In the genomic region with DNA sequence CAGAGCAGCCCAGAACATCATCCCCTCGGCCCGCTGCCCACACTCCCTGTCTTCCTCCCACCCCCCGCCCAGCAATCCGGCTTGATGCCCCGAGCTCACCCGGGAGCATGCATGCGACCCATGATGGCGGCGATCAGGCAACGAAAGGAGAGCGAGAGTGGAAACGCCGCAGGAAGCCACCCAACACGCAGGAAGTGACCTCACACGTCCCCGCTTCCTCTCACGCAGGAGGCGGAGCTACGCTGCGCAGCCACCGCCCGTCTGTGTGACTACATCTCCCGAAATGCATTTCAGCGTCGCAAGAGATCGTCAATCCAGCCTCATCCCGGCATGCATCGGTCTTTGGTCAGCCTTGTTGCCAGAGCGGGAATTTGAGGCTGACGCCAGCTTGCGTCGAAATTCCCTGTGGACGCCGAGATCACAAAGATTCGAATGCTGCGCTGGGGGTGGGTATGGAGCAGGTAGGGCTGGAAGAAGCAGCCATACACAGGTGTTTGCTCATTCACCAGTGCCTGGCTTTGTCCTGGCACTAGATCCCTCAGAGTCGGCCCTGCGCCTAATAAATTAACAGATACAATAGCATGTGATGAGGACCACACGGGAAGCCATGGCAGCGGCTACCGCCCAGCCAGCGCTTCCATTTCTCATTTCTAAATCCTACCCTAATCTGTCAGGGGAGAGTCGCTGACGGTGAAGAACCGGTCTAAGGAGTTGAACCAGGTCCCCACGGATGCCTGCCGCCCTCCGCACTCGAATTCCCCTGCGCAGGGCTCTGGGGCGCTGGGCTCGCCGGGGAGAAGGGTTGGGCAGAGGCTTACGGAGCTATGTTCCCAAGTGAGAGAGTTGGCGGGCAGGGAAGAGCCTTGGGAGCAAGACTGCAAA, we compare ENCODE assay signal across 1 cellular context.
TF ChIP-seq lines count a peak whose summit lies in the region.

A gene (minus strand): TSS at position 148 of the 882 bp plus-strand sequence. CDS start 26 bp downstream, at position 122.

TF ChIP-seq in HepG2, 621 proteins besides CTCF, POLR2A, EP300 and RAD21 (continued from another document and continues in another):
- TF ChIP-seq TCF12 (IDR thresholded peaks at IDR 0.05) (no peak), TCF12 (CRISPR knock-in tag; IDR thresholded peaks at IDR 0.05) (no peak), ZNF343 (CRISPR knock-in tag; IDR thresholded peaks at IDR 0.05) (peak; percentile 62; the same call in 1 of the 2 replicates), U2AF1 (optimal IDR thresholded peaks at IDR 0.05; ENCODE audit: low read depth, low read length) (peak; percentile 51), MED8 (CRISPR knock-in tag; IDR thresholded peaks at IDR 0.05; ENCODE audit: insufficient replicate concordance) (no peak), SP140L (CRISPR knock-in tag; IDR thresholded peaks at IDR 0.05; ENCODE audit: borderline replicate concordance) (no peak), XBP1 (CRISPR knock-in tag; IDR thresholded peaks at IDR 0.05) (no peak), ZNF878 (CRISPR knock-in tag; IDR thresholded peaks at IDR 0.05) (no peak), TOPORS (CRISPR knock-in tag; IDR thresholded peaks at IDR 0.05) (peak; percentile 95; the same call in 1 of the 2 replicates), ZNF644 (CRISPR knock-in tag; IDR thresholded peaks at IDR 0.05; ENCODE audit: low read depth) (no peak), FOSL2 (CRISPR knock-in tag; IDR thresholded peaks at IDR 0.05) (peak; percentile 70), ZNF703 (CRISPR knock-in tag; IDR thresholded peaks at IDR 0.05; ENCODE audit: borderline replicate concordance) (no peak; the same call in 1 of the 2 replicates), ZFP82 (CRISPR knock-in tag; IDR thresholded peaks at IDR 0.05; ENCODE audit: borderline replicate concordance) (no peak), REPIN1 (CRISPR knock-in tag; IDR thresholded peaks at IDR 0.05; ENCODE audit: borderline replicate concordance, low read depth) (peak; percentile 99), NR2F1 (CRISPR knock-in tag; IDR thresholded peaks at IDR 0.05) (no peak), MED1 (CRISPR knock-in tag; IDR thresholded peaks at IDR 0.05) (peak; percentile 37; the same call in 1 of the 2 replicates), ZIK1 (CRISPR knock-in tag; IDR thresholded peaks at IDR 0.05; ENCODE audit: borderline replicate concordance, low read depth) (peak; percentile 84), ZNF839 (CRISPR knock-in tag; IDR thresholded peaks at IDR 0.05; ENCODE audit: borderline replicate concordance) (no peak), ZNF224 (CRISPR knock-in tag; IDR thresholded peaks at IDR 0.05) (peak; percentile 90; the same call in 1 of the 2 replicates), ZNF121 (CRISPR knock-in tag; IDR thresholded peaks at IDR 0.05) (no peak), MED13 (CRISPR knock-in tag; IDR thresholded peaks at IDR 0.05) (peak; percentile 77; the same call in 1 of the 2 replicates), DR1 (CRISPR knock-in tag; IDR thresholded peaks at IDR 0.05) (peak; percentile 76), ZNF558 (CRISPR knock-in tag; IDR thresholded peaks at IDR 0.05; ENCODE audit: borderline replicate concordance) (no peak; the same call in 1 of the 2 replicates), ZNF790 (CRISPR knock-in tag; IDR thresholded peaks at IDR 0.05; ENCODE audit: borderline replicate concordance) (no peak; the same call in 1 of the 2 replicates), ARNT2 (CRISPR knock-in tag; IDR thresholded peaks at IDR 0.05; ENCODE audit: low read depth) (no peak; the same call in 1 of the 2 replicates)
- TF ChIP-seq, protein P1, sequence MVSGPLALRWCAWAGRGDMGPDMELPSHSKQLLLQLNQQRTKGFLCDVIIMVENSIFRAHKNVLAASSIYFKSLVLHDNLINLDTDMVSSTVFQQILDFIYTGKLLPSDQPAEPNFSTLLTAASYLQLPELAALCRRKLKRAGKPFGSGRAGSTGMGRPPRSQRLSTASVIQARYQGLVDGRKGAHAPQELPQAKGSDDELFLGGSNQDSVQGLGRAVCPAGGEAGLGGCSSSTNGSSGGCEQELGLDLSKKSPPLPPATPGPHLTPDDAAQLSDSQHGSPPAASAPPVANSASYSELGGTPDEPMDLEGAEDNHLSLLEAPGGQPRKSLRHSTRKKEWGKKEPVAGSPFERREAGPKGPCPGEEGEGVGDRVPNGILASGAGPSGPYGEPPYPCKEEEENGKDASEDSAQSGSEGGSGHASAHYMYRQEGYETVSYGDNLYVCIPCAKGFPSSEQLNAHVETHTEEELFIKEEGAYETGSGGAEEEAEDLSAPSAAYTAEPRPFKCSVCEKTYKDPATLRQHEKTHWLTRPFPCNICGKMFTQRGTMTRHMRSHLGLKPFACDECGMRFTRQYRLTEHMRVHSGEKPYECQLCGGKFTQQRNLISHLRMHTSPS (CRISPR knock-in tag; IDR thresholded peaks at IDR 0.05; ENCODE audit: low read depth), result no peak
- TF ChIP-seq, protein P2, sequence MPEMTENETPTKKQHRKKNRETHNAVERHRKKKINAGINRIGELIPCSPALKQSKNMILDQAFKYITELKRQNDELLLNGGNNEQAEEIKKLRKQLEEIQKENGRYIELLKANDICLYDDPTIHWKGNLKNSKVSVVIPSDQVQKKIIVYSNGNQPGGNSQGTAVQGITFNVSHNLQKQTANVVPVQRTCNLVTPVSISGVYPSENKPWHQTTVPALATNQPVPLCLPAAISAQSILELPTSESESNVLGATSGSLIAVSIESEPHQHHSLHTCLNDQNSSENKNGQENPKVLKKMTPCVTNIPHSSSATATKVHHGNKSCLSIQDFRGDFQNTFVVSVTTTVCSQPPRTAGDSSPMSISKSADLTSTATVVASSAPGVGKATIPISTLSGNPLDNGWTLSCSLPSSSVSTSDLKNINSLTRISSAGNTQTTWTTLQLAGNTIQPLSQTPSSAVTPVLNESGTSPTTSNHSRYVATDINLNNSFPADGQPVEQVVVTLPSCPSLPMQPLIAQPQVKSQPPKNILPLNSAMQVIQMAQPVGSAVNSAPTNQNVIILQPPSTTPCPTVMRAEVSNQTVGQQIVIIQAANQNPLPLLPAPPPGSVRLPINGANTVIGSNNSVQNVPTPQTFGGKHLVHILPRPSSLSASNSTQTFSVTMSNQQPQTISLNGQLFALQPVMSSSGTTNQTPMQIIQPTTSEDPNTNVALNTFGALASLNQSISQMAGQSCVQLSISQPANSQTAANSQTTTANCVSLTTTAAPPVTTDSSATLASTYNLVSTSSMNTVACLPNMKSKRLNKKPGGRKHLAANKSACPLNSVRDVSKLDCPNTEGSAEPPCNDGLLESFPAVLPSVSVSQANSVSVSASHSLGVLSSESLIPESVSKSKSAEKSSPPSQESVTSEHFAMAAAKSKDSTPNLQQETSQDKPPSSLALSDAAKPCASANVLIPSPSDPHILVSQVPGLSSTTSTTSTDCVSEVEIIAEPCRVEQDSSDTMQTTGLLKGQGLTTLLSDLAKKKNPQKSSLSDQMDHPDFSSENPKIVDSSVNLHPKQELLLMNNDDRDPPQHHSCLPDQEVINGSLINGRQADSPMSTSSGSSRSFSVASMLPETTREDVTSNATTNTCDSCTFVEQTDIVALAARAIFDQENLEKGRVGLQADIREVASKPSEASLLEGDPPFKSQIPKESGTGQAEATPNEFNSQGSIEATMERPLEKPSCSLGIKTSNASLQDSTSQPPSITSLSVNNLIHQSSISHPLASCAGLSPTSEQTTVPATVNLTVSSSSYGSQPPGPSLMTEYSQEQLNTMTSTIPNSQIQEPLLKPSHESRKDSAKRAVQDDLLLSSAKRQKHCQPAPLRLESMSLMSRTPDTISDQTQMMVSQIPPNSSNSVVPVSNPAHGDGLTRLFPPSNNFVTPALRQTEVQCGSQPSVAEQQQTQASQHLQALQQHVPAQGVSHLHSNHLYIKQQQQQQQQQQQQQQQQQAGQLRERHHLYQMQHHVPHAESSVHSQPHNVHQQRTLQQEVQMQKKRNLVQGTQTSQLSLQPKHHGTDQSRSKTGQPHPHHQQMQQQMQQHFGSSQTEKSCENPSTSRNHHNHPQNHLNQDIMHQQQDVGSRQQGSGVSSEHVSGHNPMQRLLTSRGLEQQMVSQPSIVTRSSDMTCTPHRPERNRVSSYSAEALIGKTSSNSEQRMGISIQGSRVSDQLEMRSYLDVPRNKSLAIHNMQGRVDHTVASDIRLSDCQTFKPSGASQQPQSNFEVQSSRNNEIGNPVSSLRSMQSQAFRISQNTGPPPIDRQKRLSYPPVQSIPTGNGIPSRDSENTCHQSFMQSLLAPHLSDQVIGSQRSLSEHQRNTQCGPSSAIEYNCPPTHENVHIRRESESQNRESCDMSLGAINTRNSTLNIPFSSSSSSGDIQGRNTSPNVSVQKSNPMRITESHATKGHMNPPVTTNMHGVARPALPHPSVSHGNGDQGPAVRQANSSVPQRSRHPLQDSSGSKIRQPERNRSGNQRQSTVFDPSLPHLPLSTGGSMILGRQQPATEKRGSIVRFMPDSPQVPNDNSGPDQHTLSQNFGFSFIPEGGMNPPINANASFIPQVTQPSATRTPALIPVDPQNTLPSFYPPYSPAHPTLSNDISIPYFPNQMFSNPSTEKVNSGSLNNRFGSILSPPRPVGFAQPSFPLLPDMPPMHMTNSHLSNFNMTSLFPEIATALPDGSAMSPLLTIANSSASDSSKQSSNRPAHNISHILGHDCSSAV (CRISPR knock-in tag; IDR thresholded peaks at IDR 0.05; ENCODE audit: borderline replicate concordance), result no peak
- TF ChIP-seq, protein P3, sequence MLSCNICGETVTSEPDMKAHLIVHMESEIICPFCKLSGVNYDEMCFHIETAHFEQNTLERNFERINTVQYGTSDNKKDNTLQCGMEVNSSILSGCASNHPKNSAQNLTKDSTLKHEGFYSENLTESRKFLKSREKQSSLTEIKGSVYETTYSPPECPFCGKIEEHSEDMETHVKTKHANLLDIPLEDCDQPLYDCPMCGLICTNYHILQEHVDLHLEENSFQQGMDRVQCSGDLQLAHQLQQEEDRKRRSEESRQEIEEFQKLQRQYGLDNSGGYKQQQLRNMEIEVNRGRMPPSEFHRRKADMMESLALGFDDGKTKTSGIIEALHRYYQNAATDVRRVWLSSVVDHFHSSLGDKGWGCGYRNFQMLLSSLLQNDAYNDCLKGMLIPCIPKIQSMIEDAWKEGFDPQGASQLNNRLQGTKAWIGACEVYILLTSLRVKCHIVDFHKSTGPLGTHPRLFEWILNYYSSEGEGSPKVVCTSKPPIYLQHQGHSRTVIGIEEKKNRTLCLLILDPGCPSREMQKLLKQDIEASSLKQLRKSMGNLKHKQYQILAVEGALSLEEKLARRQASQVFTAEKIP (CRISPR knock-in tag; IDR thresholded peaks at IDR 0.05; ENCODE audit: borderline replicate concordance), result no peak
- TF ChIP-seq, protein P4, sequence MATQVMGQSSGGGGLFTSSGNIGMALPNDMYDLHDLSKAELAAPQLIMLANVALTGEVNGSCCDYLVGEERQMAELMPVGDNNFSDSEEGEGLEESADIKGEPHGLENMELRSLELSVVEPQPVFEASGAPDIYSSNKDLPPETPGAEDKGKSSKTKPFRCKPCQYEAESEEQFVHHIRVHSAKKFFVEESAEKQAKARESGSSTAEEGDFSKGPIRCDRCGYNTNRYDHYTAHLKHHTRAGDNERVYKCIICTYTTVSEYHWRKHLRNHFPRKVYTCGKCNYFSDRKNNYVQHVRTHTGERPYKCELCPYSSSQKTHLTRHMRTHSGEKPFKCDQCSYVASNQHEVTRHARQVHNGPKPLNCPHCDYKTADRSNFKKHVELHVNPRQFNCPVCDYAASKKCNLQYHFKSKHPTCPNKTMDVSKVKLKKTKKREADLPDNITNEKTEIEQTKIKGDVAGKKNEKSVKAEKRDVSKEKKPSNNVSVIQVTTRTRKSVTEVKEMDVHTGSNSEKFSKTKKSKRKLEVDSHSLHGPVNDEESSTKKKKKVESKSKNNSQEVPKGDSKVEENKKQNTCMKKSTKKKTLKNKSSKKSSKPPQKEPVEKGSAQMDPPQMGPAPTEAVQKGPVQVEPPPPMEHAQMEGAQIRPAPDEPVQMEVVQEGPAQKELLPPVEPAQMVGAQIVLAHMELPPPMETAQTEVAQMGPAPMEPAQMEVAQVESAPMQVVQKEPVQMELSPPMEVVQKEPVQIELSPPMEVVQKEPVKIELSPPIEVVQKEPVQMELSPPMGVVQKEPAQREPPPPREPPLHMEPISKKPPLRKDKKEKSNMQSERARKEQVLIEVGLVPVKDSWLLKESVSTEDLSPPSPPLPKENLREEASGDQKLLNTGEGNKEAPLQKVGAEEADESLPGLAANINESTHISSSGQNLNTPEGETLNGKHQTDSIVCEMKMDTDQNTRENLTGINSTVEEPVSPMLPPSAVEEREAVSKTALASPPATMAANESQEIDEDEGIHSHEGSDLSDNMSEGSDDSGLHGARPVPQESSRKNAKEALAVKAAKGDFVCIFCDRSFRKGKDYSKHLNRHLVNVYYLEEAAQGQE (IDR thresholded peaks at IDR 0.05; ENCODE audit: borderline replicate concordance in 1 of 2, low read depth in 1 of 2, low read length in 2 of 2), result peak in 1 of 2 experiments; percentile 75; a peak in 1 of 4 replicates
- TF ChIP-seq, protein P5, sequence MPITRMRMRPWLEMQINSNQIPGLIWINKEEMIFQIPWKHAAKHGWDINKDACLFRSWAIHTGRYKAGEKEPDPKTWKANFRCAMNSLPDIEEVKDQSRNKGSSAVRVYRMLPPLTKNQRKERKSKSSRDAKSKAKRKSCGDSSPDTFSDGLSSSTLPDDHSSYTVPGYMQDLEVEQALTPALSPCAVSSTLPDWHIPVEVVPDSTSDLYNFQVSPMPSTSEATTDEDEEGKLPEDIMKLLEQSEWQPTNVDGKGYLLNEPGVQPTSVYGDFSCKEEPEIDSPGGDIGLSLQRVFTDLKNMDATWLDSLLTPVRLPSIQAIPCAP (CRISPR knock-in tag; IDR thresholded peaks at IDR 0.05; ENCODE audit: low read depth), result no peak
- TF ChIP-seq, protein P6, sequence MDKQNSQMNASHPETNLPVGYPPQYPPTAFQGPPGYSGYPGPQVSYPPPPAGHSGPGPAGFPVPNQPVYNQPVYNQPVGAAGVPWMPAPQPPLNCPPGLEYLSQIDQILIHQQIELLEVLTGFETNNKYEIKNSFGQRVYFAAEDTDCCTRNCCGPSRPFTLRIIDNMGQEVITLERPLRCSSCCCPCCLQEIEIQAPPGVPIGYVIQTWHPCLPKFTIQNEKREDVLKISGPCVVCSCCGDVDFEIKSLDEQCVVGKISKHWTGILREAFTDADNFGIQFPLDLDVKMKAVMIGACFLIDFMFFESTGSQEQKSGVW (CRISPR knock-in tag; IDR thresholded peaks at IDR 0.05; ENCODE audit: borderline replicate concordance), result no peak
- TF ChIP-seq, protein P7, sequence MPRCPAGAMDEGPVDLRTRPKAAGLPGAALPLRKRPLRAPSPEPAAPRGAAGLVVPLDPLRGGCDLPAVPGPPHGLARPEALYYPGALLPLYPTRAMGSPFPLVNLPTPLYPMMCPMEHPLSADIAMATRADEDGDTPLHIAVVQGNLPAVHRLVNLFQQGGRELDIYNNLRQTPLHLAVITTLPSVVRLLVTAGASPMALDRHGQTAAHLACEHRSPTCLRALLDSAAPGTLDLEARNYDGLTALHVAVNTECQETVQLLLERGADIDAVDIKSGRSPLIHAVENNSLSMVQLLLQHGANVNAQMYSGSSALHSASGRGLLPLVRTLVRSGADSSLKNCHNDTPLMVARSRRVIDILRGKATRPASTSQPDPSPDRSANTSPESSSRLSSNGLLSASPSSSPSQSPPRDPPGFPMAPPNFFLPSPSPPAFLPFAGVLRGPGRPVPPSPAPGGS (CRISPR knock-in tag; IDR thresholded peaks at IDR 0.05), result no peak
- TF ChIP-seq, protein P8, sequence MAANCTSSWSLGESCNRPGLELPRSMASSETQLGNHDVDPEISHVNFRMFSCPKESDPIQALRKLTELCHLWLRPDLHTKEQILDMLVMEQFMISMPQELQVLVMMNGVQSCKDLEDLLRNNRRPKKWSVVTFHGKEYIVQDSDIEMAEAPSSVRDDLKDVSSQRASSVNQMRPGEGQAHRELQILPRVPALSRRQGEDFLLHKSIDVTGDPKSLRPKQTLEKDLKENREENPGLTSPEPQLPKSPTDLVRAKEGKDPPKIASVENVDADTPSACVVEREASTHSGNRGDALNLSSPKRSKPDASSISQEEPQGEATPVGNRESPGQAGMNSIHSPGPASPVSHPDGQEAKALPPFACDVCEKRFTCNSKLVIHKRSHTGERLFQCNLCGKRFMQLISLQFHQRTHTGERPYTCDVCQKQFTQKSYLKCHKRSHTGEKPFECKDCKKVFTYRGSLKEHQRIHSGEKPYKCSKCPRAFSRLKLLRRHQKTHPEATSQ (CRISPR knock-in tag; IDR thresholded peaks at IDR 0.05; ENCODE audit: borderline replicate concordance), result peak; percentile 93
